ENCODE assay signal across 24 cellular contexts in the genomic region with DNA sequence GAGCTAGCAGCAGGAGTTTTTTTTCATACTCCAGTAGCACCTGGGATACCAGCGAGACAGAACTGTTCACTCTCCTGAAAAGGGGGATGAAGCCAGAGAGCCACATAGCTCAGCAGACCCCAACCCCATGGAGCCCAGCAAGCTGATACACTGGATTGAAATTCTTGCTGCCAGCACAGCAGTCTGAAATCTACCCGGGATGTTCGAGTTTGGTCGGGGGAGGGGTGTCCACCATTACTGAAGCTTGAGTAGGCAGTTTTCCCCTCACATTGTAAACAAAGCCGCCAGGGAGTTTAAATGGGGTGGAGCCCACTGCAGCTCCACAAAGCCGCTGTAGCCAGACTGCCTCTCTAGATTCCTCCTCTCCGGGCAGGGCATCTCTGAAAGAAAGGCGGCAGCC.
DNase-seq lines count a peak whose midpoint lies in the region; ATAC-seq and TF ChIP-seq lines count a peak whose summit lies in the region.
"Had no signal": no experiment of that assay in that cellular context is flagged by ENCODE, and none has a peak within 500 bp of the region (broad histone marks: within the 10 kb centered on the region; RNA-seq: fewer than 3 reads in every experiment).

No MANE protein-coding gene starts in this region.

- H3K4me3 Mint-ChIP-seq in naive thymus-derived CD4-positive, alpha-beta T cell, result no peak overlapping the region
- H3K4me3 Mint-ChIP-seq: activated naive CD4-positive, alpha-beta T cell treated with anti-CD3 and anti-CD28 coated beads, Interleukin-2, amount 50 U/mL, for 24 hours; activated T-helper 17 cell treated with anti-CD3 and anti-CD28 coated beads, Interleukin-2, amount 50 U/mL, for 72 hours; CD4-positive, alpha-beta memory T cell had no signal

- H3K36me3 Mint-ChIP-seq in naive thymus-derived CD4-positive, alpha-beta T cell, result no peaks in the 10 kb centered on the region
- H3K36me3 Mint-ChIP-seq: activated naive CD4-positive, alpha-beta T cell treated with anti-CD3 and anti-CD28 coated beads, Interleukin-2, amount 50 U/mL, for 24 hours; CD4-positive, alpha-beta memory T cell had no signal

- TF ChIP-seq CTCF in lower lobe of right lung (IDR thresholded peaks at IDR 0.05), result no peak

- ATAC-seq in naive thymus-derived CD4-positive, alpha-beta T cell, result no peak
- no peak for ATAC-seq in lower lobe of right lung
- ATAC-seq: activated T-helper 17 cell treated with anti-CD3 and anti-CD28 coated beads, Interleukin-2, amount 50 U/mL, for 72 hours; upper lobe of right lung had no signal

- H3K27me3 Mint-ChIP-seq in naive thymus-derived CD4-positive, alpha-beta T cell, result peaks cover 0 to 23% (median 0%) of the 10 kb centered on the region in 5 donors
- H3K27me3 Mint-ChIP-seq: activated naive CD4-positive, alpha-beta T cell treated with anti-CD3 and anti-CD28 coated beads, Interleukin-2, amount 50 U/mL, for 24 hours had no signal

- H3K9me3 Mint-ChIP-seq in naive thymus-derived CD4-positive, alpha-beta T cell, result no peaks in the 10 kb centered on the region
- H3K9me3 Mint-ChIP-seq: activated naive CD4-positive, alpha-beta T cell treated with anti-CD3 and anti-CD28 coated beads, Interleukin-2, amount 50 U/mL, for 24 hours; activated T-helper 17 cell treated with anti-CD3 and anti-CD28 coated beads, Interleukin-2, amount 50 U/mL, for 72 hours; CD4-positive, alpha-beta memory T cell had no signal

- H3K9me3 ChIP-seq in iPS-15b (ENCODE audit: control insufficient read depth, insufficient read depth, low read length), result no peaks in the 10 kb centered on the region
- H3K9me3 ChIP-seq in naive thymus-derived CD4-positive, alpha-beta T cell (ENCODE audit: control insufficient read depth in 2 of 3, low read length in 3 of 3), result no peaks in the 10 kb centered on the region
- H3K9me3 ChIP-seq in lower lobe of right lung, result no peaks in the 10 kb centered on the region
- H3K9me3 ChIP-seq: upper lobe of right lung had no signal

- DNase-seq in NCI-H2107 (lab: John Stamatoyannopoulos, UW) (peak; percentile 2), NCI-H2107 treated with DMSO at 0.1 percent for 48 hours (lab: John Stamatoyannopoulos, UW; ENCODE audit: unreplicated experiment) (no peak), NCI-H510A (lab: John Stamatoyannopoulos, UW) (peak; percentile 2), retina (peak; percentile 55), lower lobe of right lung (no peak), NCI-H1092 treated with DMSO at 0.1 percent for 48 hours (lab: John Stamatoyannopoulos, UW) (no peak)
- DNase-seq in naive thymus-derived CD4-positive, alpha-beta T cell, result no peak
- DNase-seq: AML-193; aorta; CD4-positive, alpha-beta memory T cell; DMS53; H7; Kasumi-1; kidney glomerular epithelial cell; MV-4-11; NCI-H2081 treated with DMSO at 0.1 percent for 48 hours; NCI-H774; occipital lobe; upper lobe of right lung had no signal

- no peaks in the 10 kb centered on the region for H3K27me3 ChIP-seq in iPS-15b (ENCODE audit: control insufficient read depth, insufficient read depth, low read length)
- H3K27me3 ChIP-seq in naive thymus-derived CD4-positive, alpha-beta T cell (ENCODE audit: control insufficient read depth in 2 of 2, insufficient read depth in 2 of 2, low read length in 2 of 2), result no peaks in the 10 kb centered on the region
- no peaks in the 10 kb centered on the region for H3K27me3 ChIP-seq in lower lobe of right lung (ENCODE audit: low read depth)
- H3K27me3 ChIP-seq: cardiac muscle cell, upper lobe of right lung had no signal

- no peak overlapping the region for H3K9ac ChIP-seq in iPS-15b (ENCODE audit: low read depth, low read length)

- H3K4me1 Mint-ChIP-seq in naive thymus-derived CD4-positive, alpha-beta T cell, result peaks cover 0 to 18% (median 5%) of the 10 kb centered on the region in 7 donors
- H3K4me1 Mint-ChIP-seq: activated T-helper 17 cell treated with anti-CD3 and anti-CD28 coated beads, Interleukin-2, amount 50 U/mL, for 72 hours had no signal

- H3K4me1 ChIP-seq in iPS-15b (ENCODE audit: control insufficient read depth, insufficient read depth, low read length) (no peaks in the 10 kb centered on the region), lower lobe of right lung (no peaks in the 10 kb centered on the region)
- no peaks in the 10 kb centered on the region for H3K4me1 ChIP-seq in naive thymus-derived CD4-positive, alpha-beta T cell (ENCODE audit: control insufficient read depth in 2 of 2, insufficient read depth in 2 of 2, low read length in 2 of 2)

- H3K4me3 ChIP-seq in iPS-15b (ENCODE audit: low read depth, low read length) (peak overlapping the region; percentile 30), lower lobe of right lung (no peak overlapping the region)
- H3K4me3 ChIP-seq in naive thymus-derived CD4-positive, alpha-beta T cell (ENCODE audit: low read length), result no peak overlapping the region
- H3K4me3 ChIP-seq: cardiac muscle cell, upper lobe of right lung had no signal

- no peak overlapping the region for H3K27ac Mint-ChIP-seq in naive thymus-derived CD4-positive, alpha-beta T cell
- H3K27ac Mint-ChIP-seq: activated naive CD4-positive, alpha-beta T cell treated with anti-CD3 and anti-CD28 coated beads, Interleukin-2, amount 50 U/mL, for 24 hours; activated T-helper 17 cell treated with anti-CD3 and anti-CD28 coated beads, Interleukin-2, amount 50 U/mL, for 72 hours; CD4-positive, alpha-beta memory T cell had no signal

- H3K36me3 ChIP-seq in iPS-15b (ENCODE audit: control insufficient read depth, insufficient read depth, low read length) (no peaks in the 10 kb centered on the region), lower lobe of right lung (no peaks in the 10 kb centered on the region)
- no peaks in the 10 kb centered on the region for H3K36me3 ChIP-seq in naive thymus-derived CD4-positive, alpha-beta T cell (ENCODE audit: control insufficient read depth in 2 of 3, insufficient read depth in 3 of 3, low read length in 3 of 3)
- H3K36me3 ChIP-seq: cardiac muscle cell, upper lobe of right lung, WERI-Rb-1 had no signal

- CTCF ChIA-PET in naive thymus-derived CD4-positive, alpha-beta T cell (lab: Charles Lee), result interaction anchor here (0.7 kb wide), 1 partner anchor 120 kb away, joined by 3 read pairs; no protein-coding TSS in a partner anchor

- H3K27ac ChIP-seq in naive thymus-derived CD4-positive, alpha-beta T cell (ENCODE audit: low read depth, low read length), result no peak overlapping the region
- no peak overlapping the region for H3K27ac ChIP-seq in lower lobe of right lung
- H3K27ac ChIP-seq: cardiac muscle cell, upper lobe of right lung had no signal

- POLR2A ChIA-PET in naive thymus-derived CD4-positive, alpha-beta T cell (lab: Charles Lee), result no interaction called here

- intact Hi-C loops in naive thymus-derived CD4-positive, alpha-beta T cell (cut with micrococcal nuclease), result no loop called here
- intact Hi-C loops in lower lobe of right lung (cut with DNase I), result no loop called here

Comparison
In these comparisons a context has a peak if more than half of its experiments do, and no peak if none do; other contexts are left out.
1. DNase-seq: peak in NCI-H2107 (single experiment), NCI-H510A (single experiment) and retina (single experiment); none in NCI-H2107 treated with DMSO at 0.1 percent for 48 hours (single experiment), naive thymus-derived CD4-positive, alpha-beta T cell (0 of 9), lower lobe of right lung (single experiment) and NCI-H1092 treated with DMSO at 0.1 percent for 48 hours (single experiment).